ENCODE assay signal across 2 cellular contexts in genomic region chr20:31497838-31498540, GRCh38.
TF ChIP-seq lines count a peak whose summit lies in the region.

No MANE protein-coding gene starts in this region.

TF ChIP-seq in HepG2, 621 proteins besides CTCF, POLR2A, EP300 and RAD21:
- TF ChIP-seq ZNF446 (CRISPR knock-in tag; IDR thresholded peaks at IDR 0.05) (no peak), RBM22 (optimal IDR thresholded peaks at IDR 0.05; ENCODE audit: low read length) (peak; percentile 70), RFX5 (IDR thresholded peaks at IDR 0.05; ENCODE audit: low read depth, low read length) (peak; percentile 45; the same call in 1 of the 2 replicates), GABPB1 (CRISPR knock-in tag; IDR thresholded peaks at IDR 0.05) (no peak), MXI1 (IDR thresholded peaks at IDR 0.05; ENCODE audit: borderline replicate concordance, low read depth, low read length) (0 out of 3 replicates have a peak, but pooled peaks have one; percentile 31), RFX1 (IDR thresholded peaks at IDR 0.05) (peak; percentile 77), RFX3 (CRISPR knock-in tag; IDR thresholded peaks at IDR 0.05) (0 out of 2 replicates have a peak, but pooled peaks have one; percentile 22), ZBTB4 (CRISPR knock-in tag; IDR thresholded peaks at IDR 0.05; ENCODE audit: borderline replicate concordance) (no peak), DPF2 (CRISPR knock-in tag; IDR thresholded peaks at IDR 0.05; ENCODE audit: borderline replicate concordance, low read depth) (no peak), FOSL1 (CRISPR knock-in tag; IDR thresholded peaks at IDR 0.05; ENCODE audit: borderline replicate concordance) (no peak), ZSCAN12 (CRISPR knock-in tag; IDR thresholded peaks at IDR 0.05) (no peak)

TF ChIP-seq in K562, 482 proteins besides CTCF, POLR2A, EP300 and RAD21:
- TF ChIP-seq MLX (CRISPR knock-in tag; conservative IDR thresholded peaks at IDR 0.05) (no peak), GABPB2 (CRISPR knock-in tag; conservative IDR thresholded peaks at IDR 0.05) (no peak), MXI1 (IDR thresholded peaks at IDR 0.05; ENCODE audit: low read depth, low read length) (peak; percentile 99), ILF3 (IDR thresholded peaks at IDR 0.05; ENCODE audit: borderline replicate concordance) (no peak), RNF2 (IDR thresholded peaks at IDR 0.05) (peak; percentile 57; the same call in 1 of the 2 replicates), SAFB2 (IDR thresholded peaks at IDR 0.05; ENCODE audit: borderline replicate concordance, low read depth, low read length, severe bottlenecking) (no peak), CTBP1 (IDR thresholded peaks at IDR 0.05; ENCODE audit: borderline replicate concordance) (peak; percentile 67), NEUROD1 (IDR thresholded peaks at IDR 0.05; ENCODE audit: borderline replicate concordance, low read depth, low read length, partially characterized antibody) (peak; percentile 96), CREB1 (IDR thresholded peaks at IDR 0.05) (no peak), CREB1 (CRISPR knock-in tag; IDR thresholded peaks at IDR 0.05) (no peak), RBM22 (IDR thresholded peaks at IDR 0.05; ENCODE audit: low read depth, low read length, poor library complexity, severe bottlenecking) (peak; percentile 27), ZFPM2 (CRISPR knock-in tag; IDR thresholded peaks at IDR 0.05) (no peak), HINFP (tag; conservative IDR thresholded peaks at IDR 0.05; ENCODE audit: low read depth) (no peak), CHD1 (IDR thresholded peaks at IDR 0.05; ENCODE audit: low read length) (no peak), ZNF184 (CRISPR knock-in tag; IDR thresholded peaks at IDR 0.05) (no peak), SIX5 (IDR thresholded peaks at IDR 0.05; ENCODE audit: borderline replicate concordance in 1 of 2, insufficient read depth in 1 of 2, low read depth in 1 of 2, low read length in 2 of 2) (0 out of 4 replicates have a peak, but pooled peaks of 1 of the 2 experiments have one; percentile 17), POLR2H (tag; IDR thresholded peaks at IDR 0.05; ENCODE audit: low read depth) (no peak), ZNF174 (CRISPR knock-in tag; IDR thresholded peaks at IDR 0.05) (no peak), U2AF1 (optimal IDR thresholded peaks at IDR 0.05; ENCODE audit: low read depth, low read length) (no peak), PTRF (tag; IDR thresholded peaks at IDR 0.05) (no peak), ESRRB (CRISPR knock-in tag; IDR thresholded peaks at IDR 0.05; ENCODE audit: borderline replicate concordance) (no peak), DDX20 (tag; IDR thresholded peaks at IDR 0.05; ENCODE audit: low read depth) (no peak), ZBTB40 (IDR thresholded peaks at IDR 0.05) (peak; percentile 81), ZBTB40 (CRISPR knock-in tag; IDR thresholded peaks at IDR 0.05) (no peak), SRF (CRISPR knock-in tag; IDR thresholded peaks at IDR 0.05) (no peak), MYNN (IDR thresholded peaks at IDR 0.05) (peak; percentile 87; the same call in 1 of the 2 replicates), MYNN (CRISPR knock-in tag; IDR thresholded peaks at IDR 0.05) (no peak), ZNF551 (CRISPR knock-in tag; IDR thresholded peaks at IDR 0.05) (no peak), BMI1 (IDR thresholded peaks at IDR 0.05; ENCODE audit: low read length) (peak; percentile 97), MBD2 (IDR thresholded peaks at IDR 0.05; ENCODE audit: borderline replicate concordance, low read depth) (0 out of 2 replicates have a peak, but pooled peaks have one; percentile 39), RFX1 (IDR thresholded peaks at IDR 0.05) (peak; percentile 99), SMARCA4 (IDR thresholded peaks at IDR 0.05) (no peak), SMAD1 (IDR thresholded peaks at IDR 0.05; ENCODE audit: low read depth, low read length, partially characterized antibody) (no peak), CSDE1 (IDR thresholded peaks at IDR 0.05) (peak in 1 of 2 experiments; percentile 96; a peak in 2 of 4 replicates), RCOR1 (IDR thresholded peaks at IDR 0.05; ENCODE audit: borderline replicate concordance in 1 of 2, low read depth in 2 of 2, low read length in 2 of 2) (0 out of 4 replicates have a peak, but pooled peaks of 1 of the 2 experiments have one; percentile 31), ZC3H11A (IDR thresholded peaks at IDR 0.05; ENCODE audit: low read depth, low read length) (no peak), ZNF717 (CRISPR knock-in tag; IDR thresholded peaks at IDR 0.05) (no peak)
- TF ChIP-seq, protein P1, sequence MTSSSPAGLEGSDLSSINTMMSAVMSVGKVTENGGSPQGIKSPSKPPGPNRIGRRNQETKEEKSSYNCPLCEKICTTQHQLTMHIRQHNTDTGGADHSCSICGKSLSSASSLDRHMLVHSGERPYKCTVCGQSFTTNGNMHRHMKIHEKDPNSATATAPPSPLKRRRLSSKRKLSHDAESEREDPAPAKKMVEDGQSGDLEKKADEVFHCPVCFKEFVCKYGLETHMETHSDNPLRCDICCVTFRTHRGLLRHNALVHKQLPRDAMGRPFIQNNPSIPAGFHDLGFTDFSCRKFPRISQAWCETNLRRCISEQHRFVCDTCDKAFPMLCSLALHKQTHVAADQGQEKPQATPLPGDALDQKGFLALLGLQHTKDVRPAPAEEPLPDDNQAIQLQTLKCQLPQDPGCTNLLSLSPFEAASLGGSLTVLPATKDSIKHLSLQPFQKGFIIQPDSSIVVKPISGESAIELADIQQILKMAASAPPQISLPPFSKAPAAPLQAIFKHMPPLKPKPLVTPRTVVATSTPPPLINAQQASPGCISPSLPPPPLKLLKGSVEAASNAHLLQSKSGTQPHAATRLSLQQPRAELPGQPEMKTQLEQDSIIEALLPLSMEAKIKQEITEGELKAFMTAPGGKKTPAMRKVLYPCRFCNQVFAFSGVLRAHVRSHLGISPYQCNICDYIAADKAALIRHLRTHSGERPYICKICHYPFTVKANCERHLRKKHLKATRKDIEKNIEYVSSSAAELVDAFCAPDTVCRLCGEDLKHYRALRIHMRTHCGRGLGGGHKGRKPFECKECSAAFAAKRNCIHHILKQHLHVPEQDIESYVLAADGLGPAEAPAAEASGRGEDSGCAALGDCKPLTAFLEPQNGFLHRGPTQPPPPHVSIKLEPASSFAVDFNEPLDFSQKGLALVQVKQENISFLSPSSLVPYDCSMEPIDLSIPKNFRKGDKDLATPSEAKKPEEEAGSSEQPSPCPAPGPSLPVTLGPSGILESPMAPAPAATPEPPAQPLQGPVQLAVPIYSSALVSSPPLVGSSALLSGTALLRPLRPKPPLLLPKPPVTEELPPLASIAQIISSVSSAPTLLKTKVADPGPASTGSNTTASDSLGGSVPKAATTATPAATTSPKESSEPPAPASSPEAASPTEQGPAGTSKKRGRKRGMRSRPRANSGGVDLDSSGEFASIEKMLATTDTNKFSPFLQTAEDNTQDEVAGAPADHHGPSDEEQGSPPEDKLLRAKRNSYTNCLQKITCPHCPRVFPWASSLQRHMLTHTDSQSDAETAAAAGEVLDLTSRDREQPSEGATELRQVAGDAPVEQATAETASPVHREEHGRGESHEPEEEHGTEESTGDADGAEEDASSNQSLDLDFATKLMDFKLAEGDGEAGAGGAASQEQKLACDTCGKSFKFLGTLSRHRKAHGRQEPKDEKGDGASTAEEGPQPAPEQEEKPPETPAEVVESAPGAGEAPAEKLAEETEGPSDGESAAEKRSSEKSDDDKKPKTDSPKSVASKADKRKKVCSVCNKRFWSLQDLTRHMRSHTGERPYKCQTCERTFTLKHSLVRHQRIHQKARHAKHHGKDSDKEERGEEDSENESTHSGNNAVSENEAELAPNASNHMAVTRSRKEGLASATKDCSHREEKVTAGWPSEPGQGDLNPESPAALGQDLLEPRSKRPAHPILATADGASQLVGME (CRISPR knock-in tag; IDR thresholded peaks at IDR 0.05): peak; percentile 72; the same call in 1 of the 2 replicates
- TF ChIP-seq, protein P2, sequence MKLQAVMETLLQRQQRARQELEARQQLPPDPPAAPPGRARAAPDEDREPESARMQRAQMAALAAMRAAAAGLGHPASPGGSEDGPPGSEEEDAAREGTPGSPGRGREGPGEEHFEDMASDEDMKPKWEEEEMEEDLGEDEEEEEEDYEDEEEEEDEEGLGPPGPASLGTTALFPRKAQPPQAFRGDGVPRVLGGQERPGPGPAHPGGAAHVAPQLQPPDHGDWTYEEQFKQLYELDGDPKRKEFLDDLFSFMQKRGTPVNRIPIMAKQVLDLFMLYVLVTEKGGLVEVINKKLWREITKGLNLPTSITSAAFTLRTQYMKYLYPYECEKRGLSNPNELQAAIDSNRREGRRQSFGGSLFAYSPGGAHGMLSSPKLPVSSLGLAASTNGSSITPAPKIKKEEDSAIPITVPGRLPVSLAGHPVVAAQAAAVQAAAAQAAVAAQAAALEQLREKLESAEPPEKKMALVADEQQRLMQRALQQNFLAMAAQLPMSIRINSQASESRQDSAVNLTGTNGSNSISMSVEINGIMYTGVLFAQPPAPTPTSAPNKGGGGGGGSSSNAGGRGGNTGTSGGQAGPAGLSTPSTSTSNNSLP (IDR thresholded peaks at IDR 0.05; ENCODE audit: borderline replicate concordance, low read depth, low read length): no peak
